8 cellular contexts compared by ENCODE assay signal in genomic region chr10:34808789-34809745, GRCh38. TPM values are rescaled to one million over a fixed set of nuclear protein-coding genes. Genes with fewer than 3 reads are reported as not detected.
DNase-seq lines count a peak whose midpoint lies in the region; ATAC-seq and TF ChIP-seq lines count a peak whose summit lies in the region.

No MANE protein-coding gene starts in this region.

- no peaks in the 10 kb centered on the region for H3K36me3 Mint-ChIP-seq in activated naive CD8-positive, alpha-beta T cell
- no peaks in the 10 kb centered on the region for H3K36me3 Mint-ChIP-seq in activated naive CD8-positive, alpha-beta T cell treated with anti-CD3 and anti-CD28 coated beads, Interleukin-2, amount 50 U/mL, for 24 hours (ENCODE audit: low read depth)
- no peaks in the 10 kb centered on the region for H3K36me3 Mint-ChIP-seq in nephron progenitor cell (ENCODE audit: low read depth)
- H3K36me3 Mint-ChIP-seq in CD14-positive monocyte, result no peaks in the 10 kb centered on the region

- no peak for ATAC-seq in activated naive CD8-positive, alpha-beta T cell treated with anti-CD3 and anti-CD28 coated beads, Interleukin-2, amount 50 U/mL, for 24 hours
- no peak for ATAC-seq in GM18498 (IDR thresholded peaks at IDR 0.05; ENCODE audit: unreplicated experiment)

- H3K27ac Mint-ChIP-seq in activated naive CD8-positive, alpha-beta T cell, result peak overlapping the region; percentile 43
- H3K27ac Mint-ChIP-seq in activated naive CD8-positive, alpha-beta T cell treated with anti-CD3 and anti-CD28 coated beads, Interleukin-2, amount 50 U/mL, for 24 hours, result no peak overlapping the region
- peak overlapping the region; percentile 80 for H3K27ac Mint-ChIP-seq in nephron progenitor cell
- H3K27ac Mint-ChIP-seq in CD14-positive monocyte, result no peak overlapping the region

- peaks cover 26% of the 10 kb centered on the region for H3K27me3 Mint-ChIP-seq in activated naive CD8-positive, alpha-beta T cell
- peaks cover 37% of the 10 kb centered on the region for H3K27me3 Mint-ChIP-seq in activated naive CD8-positive, alpha-beta T cell treated with anti-CD3 and anti-CD28 coated beads, Interleukin-2, amount 50 U/mL, for 24 hours
- H3K27me3 Mint-ChIP-seq in nephron progenitor cell (ENCODE audit: low read depth, poor library complexity) (peaks cover 3% of the 10 kb centered on the region), CD14-positive monocyte (ENCODE audit: low read depth in 3 of 3) (peaks cover 43 to 62% (median 55%) of the 10 kb centered on the region in 3 donors)

- peaks cover 8% of the 10 kb centered on the region for H3K4me1 Mint-ChIP-seq in activated naive CD8-positive, alpha-beta T cell (ENCODE audit: low read depth)
- H3K4me1 Mint-ChIP-seq in activated naive CD8-positive, alpha-beta T cell treated with anti-CD3 and anti-CD28 coated beads, Interleukin-2, amount 50 U/mL, for 24 hours, result peaks cover 16% of the 10 kb centered on the region
- H3K4me1 Mint-ChIP-seq in nephron progenitor cell (peaks cover 57% of the 10 kb centered on the region), CD14-positive monocyte (no peaks in the 10 kb centered on the region)

- H3K4me3 Mint-ChIP-seq in activated naive CD8-positive, alpha-beta T cell, result no peak overlapping the region
- no peak overlapping the region for H3K4me3 Mint-ChIP-seq in activated naive CD8-positive, alpha-beta T cell treated with anti-CD3 and anti-CD28 coated beads, Interleukin-2, amount 50 U/mL, for 24 hours
- H3K4me3 Mint-ChIP-seq in nephron progenitor cell (peak overlapping the region; percentile 70), CD14-positive monocyte (peak overlapping the region in 1 of 2 donors; percentile 40)

- H3K9me3 Mint-ChIP-seq in activated naive CD8-positive, alpha-beta T cell (ENCODE audit: low read depth), result no peaks in the 10 kb centered on the region
- no peaks in the 10 kb centered on the region for H3K9me3 Mint-ChIP-seq in activated naive CD8-positive, alpha-beta T cell treated with anti-CD3 and anti-CD28 coated beads, Interleukin-2, amount 50 U/mL, for 24 hours
- H3K9me3 Mint-ChIP-seq in nephron progenitor cell (no peaks in the 10 kb centered on the region), CD14-positive monocyte (peaks cover 0 to 3% (median 0%) of the 10 kb centered on the region in 7 donors)

- TF ChIP-seq CTCF in epithelial cell of proximal tubule (conservative IDR thresholded peaks at IDR 0.05; ENCODE audit: low read depth, low read length) (no peak), nephron progenitor cell (IDR thresholded peaks at IDR 0.05) (no peak), CD14-positive monocyte (IDR thresholded peaks at IDR 0.05) (no peak)

- peak overlapping the region; percentile 10 for H3K4me3 ChIP-seq in epithelial cell of proximal tubule (ENCODE audit: low read depth, low read length)

- no peak for DNase-seq in activated naive CD8-positive, alpha-beta T cell treated with anti-CD3 and anti-CD28 coated beads, Interleukin-2, amount 50 U/mL, for 24 hours
- DNase-seq in NCI-H128 (lab: John Stamatoyannopoulos, UW; ENCODE audit: unreplicated experiment) (peak; percentile 37), epithelial cell of proximal tubule (ENCODE audit: low read depth) (no peak), nephron progenitor cell (peak; percentile 41), CD14-positive monocyte (ENCODE audit: low spot score) (no peak)
- DNase-seq in stimulated activated CD8-positive, alpha-beta memory T cell treated with anti-CD3 and anti-CD28 coated beads, Interleukin-4, amount 100 ng/mL, for 48 hours, result no peak

- intact Hi-C loops in CD14-positive monocyte (cut with micrococcal nuclease), result no loop called here

RNA-seq across cellular contexts. Expression of gene PARD3, which starts 6.0 kb away (rescaled TPM):
- total RNA-seq in epithelial cell of proximal tubule, result 70.5 and 97.8 TPM in 2 replicates
- under 1 TPM in 1 of 2 donors, not detected in 1; 0.51 TPM for polyA plus RNA-seq in CD14-positive monocyte

Comparison
In these comparisons a context has a peak if more than half of its experiments do, and no peak if none do; other contexts are left out.
1. H3K27ac Mint-ChIP-seq: peak in activated naive CD8-positive, alpha-beta T cell (single experiment) and nephron progenitor cell (single experiment); none in activated naive CD8-positive, alpha-beta T cell treated with anti-CD3 and anti-CD28 coated beads, Interleukin-2, amount 50 U/mL, for 24 hours (single experiment) and CD14-positive monocyte (0 of 7).
2. DNase-seq: peak in NCI-H128 (single experiment) and nephron progenitor cell (single experiment); none in activated naive CD8-positive, alpha-beta T cell treated with anti-CD3 and anti-CD28 coated beads, Interleukin-2, amount 50 U/mL, for 24 hours (single experiment), epithelial cell of proximal tubule (single experiment), stimulated activated CD8-positive, alpha-beta memory T cell treated with anti-CD3 and anti-CD28 coated beads, Interleukin-4, amount 100 ng/mL, for 48 hours (single experiment) and CD14-positive monocyte (single experiment).